In genomic region chr1:183180213-183180612, GRCh38 we compare ENCODE assay signal across 10 cellular contexts. TPM values are rescaled to one million over a fixed set of nuclear protein-coding genes. Genes with fewer than 3 reads are reported as not detected.
A peak's percentile ranks its signal among the peaks of the same experiment; 100 is the strongest.
DNase-seq lines count a peak whose midpoint lies in the region; ATAC-seq, FAIRE-seq and TF ChIP-seq lines count a peak whose summit lies in the region.
"Had no signal": no experiment of that assay in that cellular context is flagged by ENCODE, and none has a peak within 500 bp of the region (broad histone marks: within the 10 kb centered on the region; RNA-seq: fewer than 3 reads in every experiment).

No MANE protein-coding gene starts in this region.

- FAIRE-seq in HepG2 (lab: Jason Lieb, UNC): no peak
- FAIRE-seq in urothelium cell line (lab: Jason Lieb, UNC): no peak
- FAIRE-seq: TTC549 had no signal

- H3K4me2 ChIP-seq in HepG2 (ENCODE audit: low read depth, low read length): no peak overlapping the region

- TF ChIP-seq CTCF in liver (IDR thresholded peaks at IDR 0.05; ENCODE audit: low read depth, low read length, missing input control) (no peak), HepG2 (CRISPR knock-in tag; IDR thresholded peaks at IDR 0.05) (no peak), GM10248 (IDR thresholded peaks at IDR 0.05; ENCODE audit: control extremely low read depth, extremely low read depth, low read depth, missing control alignments) (no peak)

- H3K4me1 Mint-ChIP-seq in activated T-helper 1 cell treated with anti-CD3 and anti-CD28 coated beads, Interleukin-12 subunit alpha, Interleukin-12 subunit beta, Interleukin-2, Interleukin-4 antibody, amounts not matched to agents 30 ng/mL and 10 ng/mL and 1 ng/mL, durations not matched to agents 14 hours and 24 hours and 36 hours (ENCODE audit: low read depth): peaks cover 12% of the 10 kb centered on the region

- no peak for TF ChIP-seq EP300 in HepG2 (IDR thresholded peaks at IDR 0.05; ENCODE audit: low read depth in 2 of 2, low read length in 2 of 2)
- TF ChIP-seq EP300 in HepG2 (CRISPR knock-in tag; IDR thresholded peaks at IDR 0.05; ENCODE audit: borderline replicate concordance): no peak

- CTCF ChIA-PET in HepG2 (lab: Yijun Ruan, JAX; ENCODE audit: low intra/inter-chr PET ratio, low total read pairs) (no interaction called here), GM10248 (lab: Yijun Ruan, JAX) (no interaction called here)

- intact Hi-C loops in HepG2 (cut with micrococcal nuclease; ENCODE audit: unreplicated experiment): no loop called here
- intact Hi-C loops in activated T-helper 1 cell treated with anti-CD3 and anti-CD28 coated beads, Interleukin-12 subunit alpha, Interleukin-12 subunit beta, Interleukin-2, Interleukin-4 antibody, amounts not matched to agents 30 ng/mL and 10 ng/mL and 1 ng/mL, durations not matched to agents 14 hours and 24 hours and 36 hours (cut with micrococcal nuclease): loop anchor here (2.0 kb wide), 1 partner anchor 15 kb away; no protein-coding TSS in a partner anchor

- POLR2A ChIA-PET in HepG2 (lab: Yijun Ruan, JAX): no interaction called here
- POLR2A ChIA-PET in GM10248 (lab: Yijun Ruan, JAX): no interaction called here

- no peak for DNase-seq in HepG2 (ENCODE audit: low spot score)
- no peak for DNase-seq in activated T-helper 1 cell treated with anti-CD3 and anti-CD28 coated beads, Interleukin-12 subunit alpha, Interleukin-12 subunit beta, Interleukin-2, Interleukin-4 antibody, amounts not matched to agents 30 ng/mL and 10 ng/mL and 1 ng/mL, durations not matched to agents 14 hours and 24 hours and 36 hours (ENCODE audit: low spot score)
- peak; percentile 87 for DNase-seq in iris pigment epithelial cell (ENCODE audit: low read depth)
- DNase-seq in urothelium cell line (ENCODE audit: low spot score): peak; percentile 36
- no peak for DNase-seq in GM10248 (ENCODE audit: extremely low spot score)
- DNase-seq in medulla oblongata (ENCODE audit: extremely low spot score): no peak
- DNase-seq: CD4-positive, CD25-positive, alpha-beta regulatory T cell had no signal

- peak overlapping the region; percentile 64 for H3K27ac Mint-ChIP-seq in activated T-helper 1 cell treated with anti-CD3 and anti-CD28 coated beads, Interleukin-12 subunit alpha, Interleukin-12 subunit beta, Interleukin-2, Interleukin-4 antibody, amounts not matched to agents 30 ng/mL and 10 ng/mL and 1 ng/mL, durations not matched to agents 14 hours and 24 hours and 36 hours
- H3K27ac Mint-ChIP-seq: CD4-positive, CD25-positive, alpha-beta regulatory T cell had no signal

- no peaks in the 10 kb centered on the region for H3K36me3 Mint-ChIP-seq in activated T-helper 1 cell treated with anti-CD3 and anti-CD28 coated beads, Interleukin-12 subunit alpha, Interleukin-12 subunit beta, Interleukin-2, Interleukin-4 antibody, amounts not matched to agents 30 ng/mL and 10 ng/mL and 1 ng/mL, durations not matched to agents 14 hours and 24 hours and 36 hours (ENCODE audit: low read depth)
- H3K36me3 Mint-ChIP-seq: CD4-positive, CD25-positive, alpha-beta regulatory T cell had no signal

- H3K27me3 Mint-ChIP-seq in activated T-helper 1 cell treated with anti-CD3 and anti-CD28 coated beads, Interleukin-12 subunit alpha, Interleukin-12 subunit beta, Interleukin-2, Interleukin-4 antibody, amounts not matched to agents 30 ng/mL and 10 ng/mL and 1 ng/mL, durations not matched to agents 14 hours and 24 hours and 36 hours (ENCODE audit: insufficient read depth): peaks cover 3% of the 10 kb centered on the region

- H3K4me3 ChIP-seq in liver (ENCODE audit: low read depth in 1 of 3, low read length in 3 of 3): no peak overlapping the region
- H3K4me3 ChIP-seq in HepG2 (replicated peaks in 1 of 3; ENCODE audit: insufficient read depth in 1 of 3, low read depth in 2 of 3, low read length in 3 of 3): no peak overlapping the region

- TF ChIP-seq RAD21 in liver (IDR thresholded peaks at IDR 0.05) (no peak), HepG2 (CRISPR knock-in tag; IDR thresholded peaks at IDR 0.05) (no peak)

- no peak overlapping the region for H3K4me3 Mint-ChIP-seq in activated T-helper 1 cell treated with anti-CD3 and anti-CD28 coated beads, Interleukin-12 subunit alpha, Interleukin-12 subunit beta, Interleukin-2, Interleukin-4 antibody, amounts not matched to agents 30 ng/mL and 10 ng/mL and 1 ng/mL, durations not matched to agents 14 hours and 24 hours and 36 hours
- H3K4me3 Mint-ChIP-seq: CD4-positive, CD25-positive, alpha-beta regulatory T cell had no signal

- WGBS in liver: 43% methylated on average over 3 of the region's 3 CpGs
- WGBS in HepG2 (ENCODE audit: low lambda C conversion rate): 3% methylated on average over 3 of the region's 3 CpGs

- H3K79me2 ChIP-seq in HepG2 (ENCODE audit: insufficient read depth, low read length): no peaks in the 10 kb centered on the region

- in situ Hi-C loops in HepG2 (cut with HindIII; ENCODE audit: extremely low pct_ligation_motif_present, low pct_unique_long_range_greater_than_20kb): no loop called here

- no peak for TF ChIP-seq POLR2A in HepG2 (IDR thresholded peaks at IDR 0.05; ENCODE audit: insufficient read depth in 1 of 2, low read depth in 2 of 2, low read length in 2 of 2)

- no peaks in the 10 kb centered on the region for H4K20me1 ChIP-seq in HepG2 (ENCODE audit: insufficient read depth, low read length)

- H3K36me3 ChIP-seq in liver (ENCODE audit: control insufficient read depth in 4 of 4, insufficient read depth in 3 of 4, low read depth in 1 of 4, low read length in 3 of 4) (no peaks in the 10 kb centered on the region), HepG2 (replicated peaks in 1 of 2; ENCODE audit: control insufficient read depth in 1 of 2, insufficient read depth in 2 of 2, low read length in 2 of 2) (no peaks in the 10 kb centered on the region)

- H3K27ac ChIP-seq in liver (ENCODE audit: low read depth in 1 of 2, low read length in 2 of 2): no peak overlapping the region
- H3K27ac ChIP-seq in HepG2 (ENCODE audit: extremely low read length, insufficient read depth, low read length): no peak overlapping the region

- H3K9me3 ChIP-seq in liver (ENCODE audit: control insufficient read depth in 4 of 4, low read length in 3 of 4) (no peaks in the 10 kb centered on the region), HepG2 (ENCODE audit: low read length) (no peaks in the 10 kb centered on the region)

- no peak overlapping the region for H2AFZ ChIP-seq in HepG2 (ENCODE audit: low read length)

- H3K27me3 ChIP-seq in liver (ENCODE audit: control insufficient read depth in 4 of 4, insufficient read depth in 4 of 4, low read length in 3 of 4) (no peaks in the 10 kb centered on the region), HepG2 (ENCODE audit: control insufficient read depth in 1 of 2, insufficient read depth in 2 of 2, low read length in 2 of 2) (no peaks in the 10 kb centered on the region)

- no peak for ATAC-seq in HepG2
- no peak for ATAC-seq in HG02884 (IDR thresholded peaks at IDR 0.05; ENCODE audit: unreplicated experiment)

- H3K9ac ChIP-seq in liver (ENCODE audit: low read depth in 1 of 2, low read length in 2 of 2) (no peak overlapping the region), HepG2 (ENCODE audit: insufficient read depth, low read depth, low read length) (no peak overlapping the region)

- no TSS peak for BruUV-seq in HepG2 (replicated peaks; lab: Mats Ljungman, UMichigan)

- no peaks in the 10 kb centered on the region for H3K9me3 Mint-ChIP-seq in activated T-helper 1 cell treated with anti-CD3 and anti-CD28 coated beads, Interleukin-12 subunit alpha, Interleukin-12 subunit beta, Interleukin-2, Interleukin-4 antibody, amounts not matched to agents 30 ng/mL and 10 ng/mL and 1 ng/mL, durations not matched to agents 14 hours and 24 hours and 36 hours
- H3K9me3 Mint-ChIP-seq: CD4-positive, CD25-positive, alpha-beta regulatory T cell had no signal

- H3K4me1 ChIP-seq in liver (ENCODE audit: control insufficient read depth in 4 of 4, insufficient read depth in 4 of 4, low read length in 3 of 4): no peaks in the 10 kb centered on the region
- H3K4me1 ChIP-seq in HepG2 (ENCODE audit: insufficient read depth, low read length): no peaks in the 10 kb centered on the region

TF ChIP-seq in liver, 16 proteins besides CTCF, POLR2A, EP300 and RAD21:
- TF ChIP-seq YY1 (IDR thresholded peaks at IDR 0.05) (peak; percentile 43), SP1 (IDR thresholded peaks at IDR 0.05) (no peak)

TF ChIP-seq in HepG2, 621 proteins besides CTCF, POLR2A, EP300 and RAD21 (continues in another document):
- TF ChIP-seq MAX (IDR thresholded peaks at IDR 0.05): no peak
- no peak for TF ChIP-seq ZNF331 (CRISPR knock-in tag; IDR thresholded peaks at IDR 0.05)

RNA-seq across cellular contexts. Expression of gene LAMC2, which starts 5.9 kb away (rescaled TPM):
- total RNA-seq in liver: under 1 TPM; 0.05 to 0.42 TPM
- under 1 TPM; 0.14 to 0.18 TPM for polyA plus RNA-seq in liver
- not detected in 2 replicates for total RNA-seq in HepG2 (2016; rRNA removed; fragmentation: Illumina TruSeq; extraction: Trizol)
- not detected in 2 replicates for total RNA-seq in HepG2 (2016; cell fraction: cytosol; rRNA removed; fragmentation: Illumina TruSeq; extraction: Trizol; ENCODE audit: low read depth)
- total RNA-seq in HepG2 (2016; cell fraction: insoluble cytoplasmic fraction; rRNA removed; fragmentation: Illumina TruSeq; extraction: Trizol): not detected in 2 replicates
- total RNA-seq in HepG2 (2016; cell fraction: membrane; rRNA removed; fragmentation: Illumina TruSeq; extraction: Trizol): not detected in 2 replicates
- not detected in 2 replicates for total RNA-seq in HepG2 (2016; cell fraction: nucleus; rRNA removed; fragmentation: Illumina TruSeq; extraction: Trizol)
- polyA plus RNA-seq in HepG2 (2011; rRNA removed): 0.01 and 0.03 TPM in 2 replicates
- polyA plus RNA-seq in HepG2 (2011; cell fraction: cytosol; rRNA removed): 0.01 TPM in 1 of 2 replicates, not detected in the other
- 0.05 TPM in 1 of 2 replicates, not detected in the other for polyA plus RNA-seq in HepG2 (2011; cell fraction: nucleus; rRNA removed)
- polyA plus RNA-seq in HepG2 (2012): not detected in 2 replicates
- polyA plus RNA-seq in HepG2 (2016; cell fraction: cytosol; fragmentation: Illumina TruSeq; extraction: Trizol; ENCODE audit: low read depth): not detected in 2 replicates
- polyA plus RNA-seq in HepG2 (2016; cell fraction: insoluble cytoplasmic fraction; fragmentation: Illumina TruSeq; extraction: Trizol; ENCODE audit: low read depth): not detected in 2 replicates
- not detected in 2 replicates for polyA plus RNA-seq in HepG2 (2016; cell fraction: membrane; fragmentation: Illumina TruSeq; extraction: Trizol; ENCODE audit: low read depth)
- not detected in 2 replicates for polyA plus RNA-seq in HepG2 (2016; cell fraction: nucleus; fragmentation: Illumina TruSeq; extraction: Trizol; ENCODE audit: insufficient read depth, low read depth)
- 0.04 and 1.2 TPM in 2 replicates for polyA minus RNA-seq in HepG2 (2011; rRNA and poly(A)+ RNA removed; ENCODE audit: low replicate concordance)
- polyA minus RNA-seq in HepG2 (2011; cell fraction: cytosol; rRNA and poly(A)+ RNA removed): not detected in 2 replicates
- polyA minus RNA-seq in HepG2 (2011; cell fraction: nucleus; rRNA and poly(A)+ RNA removed): 0.13 TPM in 1 of 2 replicates, not detected in the other
- total RNA-seq in activated T-helper 1 cell treated with anti-CD3 and anti-CD28 coated beads, Interleukin-12 subunit alpha, Interleukin-12 subunit beta, Interleukin-2, Interleukin-4 antibody, amounts not matched to agents 30 ng/mL and 10 ng/mL and 1 ng/mL, durations not matched to agents 14 hours and 24 hours and 36 hours: 0.16 and 0.22 TPM in 2 replicates
- total RNA-seq: CD4-positive, CD25-positive, alpha-beta regulatory T cell had no signal
- polyA plus RNA-seq: CD4-positive, CD25-positive, alpha-beta regulatory T cell had no signal

Comparison
In these comparisons a context has a peak if more than half of its experiments do, and no peak if none do; other contexts are left out.
1. DNase-seq: peak in iris pigment epithelial cell (single experiment) and urothelium cell line (single experiment); none in HepG2 (single experiment), activated T-helper 1 cell treated with anti-CD3 and anti-CD28 coated beads, Interleukin-12 subunit alpha, Interleukin-12 subunit beta, Interleukin-2, Interleukin-4 antibody, amounts not matched to agents 30 ng/mL and 10 ng/mL and 1 ng/mL, durations not matched to agents 14 hours and 24 hours and 36 hours (single experiment), GM10248 (single experiment) and medulla oblongata (single experiment).